In the genomic region with DNA sequence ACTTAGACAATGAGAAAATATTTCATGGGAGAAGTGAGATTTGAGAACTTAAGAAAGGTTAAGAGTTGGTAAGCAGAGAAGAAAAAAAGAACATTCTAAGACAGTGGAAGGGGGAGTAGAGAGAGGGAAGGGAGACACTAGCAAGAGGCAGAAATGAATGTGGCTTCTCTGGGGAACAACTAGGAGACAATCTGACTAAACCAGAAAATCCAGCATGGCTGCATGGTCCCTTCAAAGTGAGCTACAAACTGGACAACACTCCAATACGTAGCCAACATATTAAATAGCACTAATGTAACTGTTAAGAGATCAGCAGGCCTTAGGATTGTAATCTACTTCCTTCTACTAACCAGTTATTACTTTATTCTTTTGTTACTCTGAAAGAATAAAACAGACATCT, we compare ENCODE assay signal across 28 cellular contexts.
"Had no signal": no experiment of that assay in that cellular context is flagged by ENCODE, and none has a peak within 500 bp of the region (broad histone marks: within the 10 kb centered on the region; RNA-seq: fewer than 3 reads in every experiment).

No MANE protein-coding gene starts in this region.

- FAIRE-seq: bronchial epithelial cell, kidney, pancreas, small intestine had no signal

- DNase-seq: activated CD4-positive, alpha-beta T cell treated with anti-CD3 and anti-CD28 coated beads for 1 hour; activated CD4-positive, alpha-beta T cell treated with anti-CD3 and anti-CD28 coated beads, Interleukin-2, amount 50 U/mL, for 1 hour; activated CD8-positive, alpha-beta memory T cell treated with anti-CD3 and anti-CD28 coated beads, Interleukin-2, amount 50 U/mL, for 4 hours; activated gamma-delta T cell treated with Interleukin-2 at 50 U/mL for 16 hours; activated T-cell treated with anti-CD3 and anti-CD28 coated beads, Interleukin-2, amount 50 U/mL, for 24 hours; cerebellar nuclear complex; dorsolateral prefrontal cortex; effector memory CD4-positive, alpha-beta T cell; foreskin fibroblast; heart left ventricle; hypothalamus; immature natural killer cell; kidney; mammary epithelial cell; pancreas; psoas muscle; sigmoid colon; small intestine; stimulated activated CD4-positive, alpha-beta T cell treated with anti-CD3 and anti-CD28 coated beads, Interleukin-4, amount 100 ng/mL, for 24 hours; stomach; T-helper 17 cell; thyroid gland had no signal

- ATAC-seq: activated naive CD4-positive, alpha-beta T cell treated with anti-CD3 and anti-CD28 coated beads, Interleukin-2, amount 50 U/mL, for 72 hours; activated T-helper 17 cell treated with anti-CD3 and anti-CD28 coated beads, Interleukin-2, amount 50 U/mL, for 72 hours; heart left ventricle; pancreas; psoas muscle; stimulated activated effector memory CD8-positive, alpha-beta T cell treated with anti-CD3 and anti-CD28 coated beads, Interleukin-12 subunit alpha, Interleukin-12 subunit beta, amount 100 ng/mL, for 72 hours; T-helper 17 cell; WTC11 had no signal

- H3K27me3 Mint-ChIP-seq: activated T-cell treated with anti-CD3 and anti-CD28 coated beads, Interleukin-2, amount 50 U/mL, for 24 hours; activated T-helper 17 cell treated with anti-CD3 and anti-CD28 coated beads, Interleukin-2, amount 50 U/mL, for 72 hours; T-helper 17 cell had no signal

- H3K9me3 Mint-ChIP-seq: activated naive CD4-positive, alpha-beta T cell treated with anti-CD3 and anti-CD28 coated beads, Interleukin-2, amount 50 U/mL, for 72 hours; activated T-cell treated with anti-CD3 and anti-CD28 coated beads, Interleukin-2, amount 50 U/mL, for 24 hours; activated T-helper 17 cell treated with anti-CD3 and anti-CD28 coated beads, Interleukin-2, amount 50 U/mL, for 72 hours; immature natural killer cell; nephron; stimulated activated effector memory CD8-positive, alpha-beta T cell treated with anti-CD3 and anti-CD28 coated beads, Interleukin-12 subunit alpha, Interleukin-12 subunit beta, amount 100 ng/mL, for 72 hours; WTC11 had no signal

- H3K4me1 Mint-ChIP-seq: nephron; stimulated activated effector memory CD8-positive, alpha-beta T cell treated with anti-CD3 and anti-CD28 coated beads, Interleukin-12 subunit alpha, Interleukin-12 subunit beta, amount 100 ng/mL, for 72 hours had no signal

- H3K4me3 Mint-ChIP-seq: activated T-cell treated with anti-CD3 and anti-CD28 coated beads, Interleukin-2, amount 50 U/mL, for 24 hours; activated T-helper 17 cell treated with anti-CD3 and anti-CD28 coated beads, Interleukin-2, amount 50 U/mL, for 72 hours; immature natural killer cell; nephron; stimulated activated effector memory CD8-positive, alpha-beta T cell treated with anti-CD3 and anti-CD28 coated beads, Interleukin-12 subunit alpha, Interleukin-12 subunit beta, amount 100 ng/mL, for 72 hours; T-helper 17 cell; WTC11 had no signal

- H3K27ac Mint-ChIP-seq: activated naive CD4-positive, alpha-beta T cell treated with anti-CD3 and anti-CD28 coated beads, Interleukin-2, amount 50 U/mL, for 72 hours; activated T-cell treated with anti-CD3 and anti-CD28 coated beads, Interleukin-2, amount 50 U/mL, for 24 hours; activated T-helper 17 cell treated with anti-CD3 and anti-CD28 coated beads, Interleukin-2, amount 50 U/mL, for 72 hours; immature natural killer cell; nephron; stimulated activated effector memory CD8-positive, alpha-beta T cell treated with anti-CD3 and anti-CD28 coated beads, Interleukin-12 subunit alpha, Interleukin-12 subunit beta, amount 100 ng/mL, for 72 hours; T-helper 17 cell; WTC11 had no signal

- H3K36me3 Mint-ChIP-seq: activated naive CD4-positive, alpha-beta T cell treated with anti-CD3 and anti-CD28 coated beads, Interleukin-2, amount 50 U/mL, for 72 hours had no signal
